ENCODE assay signal across 8 cellular contexts in genomic region chr9:134215709-134216448, GRCh38. TPM values are rescaled to one million over a fixed set of nuclear protein-coding genes. Genes with fewer than 3 reads are reported as not detected.
DNase-seq lines count a peak whose midpoint lies in the region; TF ChIP-seq lines count a peak whose summit lies in the region.
"Had no signal": no experiment of that assay in that cellular context is flagged by ENCODE, and none has a peak within 500 bp of the region (broad histone marks: within the 10 kb centered on the region; RNA-seq: fewer than 3 reads in every experiment).

No MANE protein-coding gene starts in this region.

- TF ChIP-seq EP300 in tibial nerve (IDR thresholded peaks at IDR 0.05): peak in 1 of 2 donors; percentile 22

- H3K9me3 ChIP-seq in mesenchymal stem cell (ENCODE audit: control insufficient read depth, low read length): peaks cover 4% of the 10 kb centered on the region
- no peaks in the 10 kb centered on the region for H3K9me3 ChIP-seq in tibial nerve

- H3K27me3 Mint-ChIP-seq in chondrocyte (ENCODE audit: low read depth): no peaks in the 10 kb centered on the region

- H3K27ac Mint-ChIP-seq in chondrocyte (ENCODE audit: unreplicated experiment): peak overlapping the region; percentile 90

- H4K8ac ChIP-seq in mesenchymal stem cell (ENCODE audit: low read length): peak overlapping the region; percentile 96

- H2AFZ ChIP-seq in mesenchymal stem cell (ENCODE audit: low read depth, low read length): no peak overlapping the region

- H3K27ac ChIP-seq in mesenchymal stem cell (ENCODE audit: low read length, poor library complexity, severe bottlenecking): peak overlapping the region; percentile 34
- H3K27ac ChIP-seq in tibial nerve: peak overlapping the region; percentile 46 to 91 (median 73)
- peak overlapping the region in 1 of 2 donors; percentile 65 for H3K27ac ChIP-seq in coronary artery

- peaks cover 21% of the 10 kb centered on the region for H3K4me1 Mint-ChIP-seq in chondrocyte (ENCODE audit: low read depth)

- no peaks in the 10 kb centered on the region for H3K36me3 Mint-ChIP-seq in chondrocyte (ENCODE audit: low read depth)

- H3K27me3 ChIP-seq in mesenchymal stem cell (ENCODE audit: control insufficient read depth in 1 of 2, insufficient read depth in 1 of 2, low read length in 2 of 2): peaks cover 0 to 24% of the 10 kb centered on the region in 2 experiments
- H3K27me3 ChIP-seq in tibial nerve: no peaks in the 10 kb centered on the region

- H2BK15ac ChIP-seq in mesenchymal stem cell (ENCODE audit: low read depth, poor library complexity, severe bottlenecking): peak overlapping the region; percentile 98

- peak overlapping the region; percentile 85 to 87 for H2BK12ac ChIP-seq in mesenchymal stem cell (ENCODE audit: low read length in 2 of 2)

- H3K4me3 Mint-ChIP-seq in chondrocyte (ENCODE audit: unreplicated experiment): no peak overlapping the region

- H4K91ac ChIP-seq in mesenchymal stem cell (ENCODE audit: low read length): peak overlapping the region; percentile 98

- no peak for TF ChIP-seq CTCF in chondrocyte (IDR thresholded peaks at IDR 0.05)
- no peak for TF ChIP-seq CTCF in tibial nerve (IDR thresholded peaks at IDR 0.05)
- TF ChIP-seq CTCF in coronary artery (IDR thresholded peaks at IDR 0.05): no peak

- H2BK120ac ChIP-seq in mesenchymal stem cell (ENCODE audit: low read depth, low read length): peak overlapping the region; percentile 99

- H3K79me1 ChIP-seq in mesenchymal stem cell (replicated peaks; ENCODE audit: low read length, poor library complexity, severe bottlenecking): no peaks in the 10 kb centered on the region

- peak overlapping the region in 1 of 2 experiments; percentile 68 for H3K14ac ChIP-seq in mesenchymal stem cell (ENCODE audit: low read length in 2 of 2)

- TF ChIP-seq POLR2A in tibial nerve (IDR thresholded peaks at IDR 0.05): no peak

- H3K36me3 ChIP-seq in mesenchymal stem cell (ENCODE audit: control insufficient read depth in 1 of 2, insufficient read depth in 2 of 2, low read depth in 1 of 2, low read length in 2 of 2) (peaks cover 0 to 3% of the 10 kb centered on the region in 2 experiments), tibial nerve (no peaks in the 10 kb centered on the region)

- H2AK5ac ChIP-seq in mesenchymal stem cell (ENCODE audit: low read length, severe bottlenecking): no peak overlapping the region

- peak overlapping the region in 1 of 2 experiments; percentile 67 for H3K23ac ChIP-seq in mesenchymal stem cell (ENCODE audit: low read length in 2 of 2)

- peak overlapping the region; percentile 96 to 98 for H3K4ac ChIP-seq in mesenchymal stem cell (ENCODE audit: low read depth in 1 of 2, low read length in 2 of 2)

- peak overlapping the region; percentile 97 to 98 for H3K18ac ChIP-seq in mesenchymal stem cell (ENCODE audit: low read depth in 1 of 2, low read length in 2 of 2)

- no peak overlapping the region for H2BK5ac ChIP-seq in mesenchymal stem cell (ENCODE audit: low read depth, low read length, poor library complexity, severe bottlenecking)

- DNase-seq in NOMO-1 (lab: John Stamatoyannopoulos, UW; ENCODE audit: unreplicated experiment in 2 of 2) (peak; percentile 71 to 74), chondrocyte (ENCODE audit: low spot score) (peak; percentile 78), mesenchymal stem cell (peak; percentile 99), tibial nerve (ENCODE audit: low spot score in 2 of 2) (no peak), NCI-H2081 treated with DMSO at 0.1 percent for 48 hours (lab: John Stamatoyannopoulos, UW) (no peak), ureter (ENCODE audit: low spot score) (no peak), coronary artery (ENCODE audit: low spot score) (no peak)

- H3K4me3 ChIP-seq in mesenchymal stem cell (ENCODE audit: insufficient read depth in 1 of 2, low read depth in 1 of 2, low read length in 2 of 2) (no peak overlapping the region), tibial nerve (no peak overlapping the region), coronary artery (no peak overlapping the region)

- H3K4me2 ChIP-seq in mesenchymal stem cell (ENCODE audit: low read length, poor library complexity, severe bottlenecking): peak overlapping the region; percentile 23

- 27% methylated on average over 30 of the region's 30 CpGs for WGBS in mesenchymal stem cell
- WGBS in tibial nerve, 2 donors: 37 to 56% methylated on average over 16 to 24 of the region's 30 CpGs

- no peak overlapping the region for H3K9ac ChIP-seq in mesenchymal stem cell (ENCODE audit: low read length)

- H3K4me1 ChIP-seq in mesenchymal stem cell (ENCODE audit: control insufficient read depth, insufficient read depth, low read depth, low read length) (peaks cover 28% of the 10 kb centered on the region), tibial nerve (peaks cover 0 to 41% (median 18%) of the 10 kb centered on the region in 4 donors)

- H3K9me3 Mint-ChIP-seq in chondrocyte (ENCODE audit: low read depth): peaks cover 4% of the 10 kb centered on the region

RNA-seq across cellular contexts. Expression of gene RNU6ATAC, which starts 51.5 kb away (rescaled TPM):
- total RNA-seq in chondrocyte (27.7 to 40.8 TPM (median 32.9 TPM) in 3 replicates), tibial nerve (not detected), ureter (13.6 TPM)
- polyA plus RNA-seq in mesenchymal stem cell (2013, experiment 1 of 2): not detected
- polyA plus RNA-seq in mesenchymal stem cell (2013, experiment 2 of 2): not detected
- total RNA-seq: bronchial epithelial cell had no signal

Comparison
In these comparisons a context has a peak if more than half of its experiments do, and no peak if none do; other contexts are left out.
1. DNase-seq: peak in NOMO-1 (2 of 2), chondrocyte (single experiment) and mesenchymal stem cell (single experiment); none in tibial nerve (0 of 2), NCI-H2081 treated with DMSO at 0.1 percent for 48 hours (single experiment), ureter (single experiment) and coronary artery (single experiment).
2. RNA of gene RNU6ATAC, which starts 51.5 kb away (total RNA-seq): 27.7 to 40.8 TPM in chondrocyte and 13.6 TPM in ureter (single experiment); not detected in tibial nerve; every median in the first group is over 10 times any median in the second.